Comparison of ENCODE assay signal across 21 cellular contexts in the genomic region with DNA sequence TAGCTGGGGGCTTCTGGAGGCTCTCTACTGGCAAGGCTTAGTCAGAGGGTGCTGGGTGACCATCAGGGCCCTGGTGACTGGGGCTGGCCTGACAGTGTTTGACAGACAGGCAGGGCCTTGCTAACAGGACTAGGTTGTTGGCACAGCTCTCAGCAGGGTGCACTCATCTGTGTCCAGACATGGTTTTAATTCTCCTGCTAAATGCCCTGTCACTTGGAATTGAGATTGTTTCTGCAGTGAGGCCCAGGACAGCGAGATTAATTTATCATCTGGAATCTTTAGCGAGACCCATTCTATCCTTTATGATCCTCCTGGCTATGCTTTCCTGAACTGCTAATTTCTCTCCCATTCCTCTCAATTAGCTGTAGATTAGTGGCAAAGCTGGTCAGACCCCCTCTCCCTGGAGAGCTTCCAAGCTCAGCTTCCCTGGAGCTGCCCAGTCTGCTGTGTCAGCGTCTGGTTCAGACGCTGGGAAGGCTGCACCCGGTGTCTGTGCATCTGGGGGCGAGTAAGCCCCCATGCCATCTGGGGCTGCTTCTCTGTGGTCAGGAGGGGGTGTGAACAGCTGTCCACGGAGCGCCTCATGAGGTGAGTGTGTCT. TPM values are rescaled to one million over a fixed set of nuclear protein-coding genes. Genes with fewer than 3 reads are reported as not detected.
A peak's percentile ranks its signal among the peaks of the same experiment; 100 is the strongest.
DNase-seq lines count a peak whose midpoint lies in the region; ATAC-seq and TF ChIP-seq lines count a peak whose summit lies in the region.
"Had no signal": no experiment of that assay in that cellular context is flagged by ENCODE, and none has a peak within 500 bp of the region (broad histone marks: within the 10 kb centered on the region; RNA-seq: fewer than 3 reads in every experiment).

No MANE protein-coding gene starts in this region.

- H2BK120ac ChIP-seq in mesendoderm (ENCODE audit: low read depth, low read length), result no peak overlapping the region

- 12% methylated on average over 8 of the region's 8 CpGs for WGBS in smooth muscle cell (ENCODE audit: low lambda C conversion rate)
- no CpG with 5 or more reads among the region's 8 CpGs for WGBS in mesendoderm (ENCODE audit: extremely low coverage, insufficient coverage, low lambda C conversion rate)

- H4K8ac ChIP-seq in mesendoderm (ENCODE audit: low read depth, low read length), result no peak overlapping the region

- no peak overlapping the region for H2BK5ac ChIP-seq in mesendoderm (ENCODE audit: low read length)

- H3K36me3 Mint-ChIP-seq in endothelial cell (ENCODE audit: low read depth, unreplicated experiment), result peaks cover 55% of the 10 kb centered on the region
- H3K36me3 Mint-ChIP-seq: natural killer cell treated with Interleukin-12 subunit alpha and Interleukin-12 subunit beta and Interleukin-15 and Interleukin-18, amount 100 ng/mL, for 72 hours had no signal

- H3K9me3 ChIP-seq in smooth muscle cell (replicated peaks; ENCODE audit: low read depth), result no peaks in the 10 kb centered on the region
- H3K9me3 ChIP-seq: BLaER1, lower lobe of right lung, right atrium auricular region had no signal

- no peak overlapping the region for H2BK15ac ChIP-seq in mesendoderm (replicated peaks; ENCODE audit: low read depth)

- H4K5ac ChIP-seq in mesendoderm (ENCODE audit: low read length), result no peak overlapping the region

- no peaks in the 10 kb centered on the region for H3K79me2 ChIP-seq in smooth muscle cell (ENCODE audit: low read depth)
- no peaks in the 10 kb centered on the region for H3K79me2 ChIP-seq in mesendoderm (ENCODE audit: control insufficient read depth, insufficient read depth, low read length)

- H3K23ac ChIP-seq in mesendoderm (ENCODE audit: low read length), result no peak overlapping the region

- peaks cover 5% of the 10 kb centered on the region for H3K4me1 Mint-ChIP-seq in endothelial cell (ENCODE audit: unreplicated experiment)

- peaks cover 10% of the 10 kb centered on the region for H3K27me3 Mint-ChIP-seq in endothelial cell (ENCODE audit: unreplicated experiment)

- no peak overlapping the region for H3K27ac Mint-ChIP-seq in endothelial cell (ENCODE audit: unreplicated experiment)
- H3K27ac Mint-ChIP-seq: natural killer cell treated with Interleukin-12 subunit alpha and Interleukin-12 subunit beta and Interleukin-15 and Interleukin-18, amount 100 ng/mL, for 72 hours had no signal

- TF ChIP-seq CTCF in endothelial cell (IDR thresholded peaks at IDR 0.05; ENCODE audit: unreplicated experiment) (no peak), smooth muscle cell (IDR thresholded peaks at IDR 0.05; ENCODE audit: borderline replicate concordance, insufficient read depth, poor library complexity, severe bottlenecking) (no peak)

- H3K4me1 ChIP-seq in smooth muscle cell (ENCODE audit: low read depth) (peaks cover 16% of the 10 kb centered on the region), mesendoderm (ENCODE audit: control insufficient read depth, low read depth, low read length) (peaks cover 4% of the 10 kb centered on the region)
- H3K4me1 ChIP-seq: lower lobe of right lung had no signal

- H3K4ac ChIP-seq in mesendoderm (ENCODE audit: low read depth, low read length), result no peak overlapping the region

- peak overlapping the region; percentile 11 for H3K4me3 Mint-ChIP-seq in endothelial cell (ENCODE audit: unreplicated experiment)
- H3K4me3 Mint-ChIP-seq: natural killer cell treated with Interleukin-12 subunit alpha and Interleukin-12 subunit beta and Interleukin-15 and Interleukin-18, amount 100 ng/mL, for 72 hours had no signal

- H3K36me3 ChIP-seq in smooth muscle cell (ENCODE audit: low read depth) (no peaks in the 10 kb centered on the region), mesendoderm (ENCODE audit: control insufficient read depth, insufficient read depth, low read length) (no peaks in the 10 kb centered on the region)
- H3K36me3 ChIP-seq: BLaER1, lower lobe of right lung, right atrium auricular region had no signal

- no peaks in the 10 kb centered on the region for H3K79me1 ChIP-seq in mesendoderm (ENCODE audit: low read length)

- peak overlapping the region; percentile 62 for H3K27ac ChIP-seq in smooth muscle cell (ENCODE audit: low read depth)
- H3K27ac ChIP-seq in mesendoderm (ENCODE audit: low read depth, low read length), result no peak overlapping the region
- H3K27ac ChIP-seq: BLaER1, lower lobe of right lung, right atrium auricular region had no signal

- H3K27me3 ChIP-seq in smooth muscle cell (ENCODE audit: low read depth), result no peaks in the 10 kb centered on the region
- no peaks in the 10 kb centered on the region for H3K27me3 ChIP-seq in mesendoderm (ENCODE audit: insufficient read depth, low read length, poor library complexity)
- H3K27me3 ChIP-seq: BLaER1, right atrium auricular region had no signal

- H3F3A ChIP-seq in smooth muscle cell (ENCODE audit: low read depth), result peaks cover 6% of the 10 kb centered on the region

- ATAC-seq in left lobe of liver, result no peak
- ATAC-seq: K562; lower lobe of right lung; natural killer cell treated with Interleukin-12 subunit alpha and Interleukin-12 subunit beta and Interleukin-15 and Interleukin-18, amount 100 ng/mL, for 72 hours; Right ventricle myocardium inferior had no signal

- no peaks in the 10 kb centered on the region for H3K9me3 Mint-ChIP-seq in endothelial cell (ENCODE audit: unreplicated experiment)
- H3K9me3 Mint-ChIP-seq: natural killer cell treated with Interleukin-12 subunit alpha and Interleukin-12 subunit beta and Interleukin-15 and Interleukin-18, amount 100 ng/mL, for 72 hours had no signal

- H3K4me2 ChIP-seq in smooth muscle cell, result peak overlapping the region; percentile 70
- no peak overlapping the region for H3K4me2 ChIP-seq in mesendoderm (ENCODE audit: low read length)
- H3K4me2 ChIP-seq: BLaER1 had no signal

- H3K4me3 ChIP-seq in smooth muscle cell (no peak overlapping the region), mesendoderm (ENCODE audit: low read length) (no peak overlapping the region)
- H3K4me3 ChIP-seq: BLaER1, K562, lower lobe of right lung, right atrium auricular region had no signal

- no peak overlapping the region for H3K18ac ChIP-seq in mesendoderm (ENCODE audit: low read length)

- H4K20me1 ChIP-seq in smooth muscle cell (ENCODE audit: low read depth), result no peaks in the 10 kb centered on the region
- H4K20me1 ChIP-seq: BLaER1 had no signal

- H2AK5ac ChIP-seq in mesendoderm (ENCODE audit: low read length), result no peak overlapping the region

- peak; percentile 78 for DNase-seq in NCI-H1092 (lab: John Stamatoyannopoulos, UW)
- DNase-seq in NCI-H69 (lab: John Stamatoyannopoulos, UW), result peak; percentile 84
- no peak for DNase-seq in endothelial cell (ENCODE audit: low spot score)
- DNase-seq in smooth muscle cell (lab: John Stamatoyannopoulos, UW; ENCODE audit: unreplicated experiment), result no peak
- DNase-seq in mesendoderm, result no peak
- no peak for DNase-seq in stimulated activated CD4-positive, alpha-beta T cell treated with anti-CD3 and anti-CD28 coated beads, Interleukin-1b, Interleukin-23, amount 100 ng/mL, for 48 hours
- DNase-seq in left lobe of liver (ENCODE audit: low spot score), result no peak
- DNase-seq: activated CD4-positive, alpha-beta T cell treated with anti-CD3 and anti-CD28 coated beads, Interleukin-2, amount 50 U/mL, for 4 hours; central memory CD4-positive, alpha-beta T cell; DND-41; foreskin melanocyte; lower lobe of right lung; NCI-H1417 treated with DMSO at 0.1 percent for 48 hours; NK-92 treated with Interleukin-12 subunit alpha and Interleukin-12 subunit beta, amount 100 ng/mL, for 24 hours; stimulated activated CD4-positive, alpha-beta T cell treated with anti-CD3 and anti-CD28 coated beads, Interleukin-2, amount 100 ng/mL, for 48 hours; T-helper 9 cell had no signal

- H3K9ac ChIP-seq in smooth muscle cell (ENCODE audit: low read depth) (no peak overlapping the region), mesendoderm (ENCODE audit: low read length) (no peak overlapping the region)
- H3K9ac ChIP-seq: BLaER1 had no signal

- no peak overlapping the region for H3K56ac ChIP-seq in mesendoderm (ENCODE audit: low read length)

- H2AFZ ChIP-seq in smooth muscle cell (ENCODE audit: low read depth), result no peak overlapping the region

RNA-seq across cellular contexts. Expression of gene SLC6A17, which starts 20.9 kb away (rescaled TPM):
- 46.1 TPM for total RNA-seq in endothelial cell (ENCODE audit: unreplicated experiment)
- 4.0 and 5.6 TPM in 2 replicates for total RNA-seq in smooth muscle cell
- polyA plus RNA-seq in smooth muscle cell, result 3.2 and 4.2 TPM in 2 replicates
- polyA plus RNA-seq in mesendoderm (2013, experiment 1 of 2), result 1.6 TPM
- polyA plus RNA-seq in mesendoderm (2013, experiment 2 of 2), result 1.6 TPM
- total RNA-seq in left lobe of liver, result not detected
- total RNA-seq: K562; lower lobe of right lung; natural killer cell treated with Interleukin-12 subunit alpha and Interleukin-12 subunit beta and Interleukin-15 and Interleukin-18, amount 100 ng/mL, for 72 hours; right atrium auricular region; Right ventricle myocardium inferior had no signal
- polyA plus RNA-seq: K562 had no signal

RNA-seq across cellular contexts. Expression of gene KCNC4, which starts 38.9 kb away (rescaled TPM):
- total RNA-seq in endothelial cell (ENCODE audit: unreplicated experiment) (37.4 TPM), smooth muscle cell (2.0 and 4.6 TPM in 2 replicates), left lobe of liver (1.8 TPM)
- polyA plus RNA-seq in smooth muscle cell, result 5.3 and 6.0 TPM in 2 replicates
- 6.3 TPM for polyA plus RNA-seq in mesendoderm (2013, experiment 1 of 2)
- polyA plus RNA-seq in mesendoderm (2013, experiment 2 of 2), result 6.0 TPM

RNA-seq across cellular contexts. Expression of gene UBL4B, which starts 59.0 kb away (rescaled TPM):
- total RNA-seq in endothelial cell (ENCODE audit: unreplicated experiment) (not detected), smooth muscle cell (not detected in 2 replicates), left lobe of liver (not detected)
- polyA plus RNA-seq in smooth muscle cell, result not detected in 2 replicates
- 0.03 TPM for polyA plus RNA-seq in mesendoderm (2013, experiment 1 of 2)
- polyA plus RNA-seq in mesendoderm (2013, experiment 2 of 2), result 0.04 TPM
- total RNA-seq: K562; lower lobe of right lung; natural killer cell treated with Interleukin-12 subunit alpha and Interleukin-12 subunit beta and Interleukin-15 and Interleukin-18, amount 100 ng/mL, for 72 hours; right atrium auricular region; Right ventricle myocardium inferior had no signal
- polyA plus RNA-seq: K562 had no signal

Comparison
In these comparisons a context has a peak if more than half of its experiments do, and no peak if none do; other contexts are left out.
1. DNase-seq: peak in NCI-H1092 (single experiment) and NCI-H69 (single experiment); none in endothelial cell (single experiment), smooth muscle cell (single experiment), mesendoderm (single experiment), stimulated activated CD4-positive, alpha-beta T cell treated with anti-CD3 and anti-CD28 coated beads, Interleukin-1b, Interleukin-23, amount 100 ng/mL, for 48 hours (single experiment) and left lobe of liver (single experiment).